ENCODE assay signal across 8 cellular contexts in the genomic region with DNA sequence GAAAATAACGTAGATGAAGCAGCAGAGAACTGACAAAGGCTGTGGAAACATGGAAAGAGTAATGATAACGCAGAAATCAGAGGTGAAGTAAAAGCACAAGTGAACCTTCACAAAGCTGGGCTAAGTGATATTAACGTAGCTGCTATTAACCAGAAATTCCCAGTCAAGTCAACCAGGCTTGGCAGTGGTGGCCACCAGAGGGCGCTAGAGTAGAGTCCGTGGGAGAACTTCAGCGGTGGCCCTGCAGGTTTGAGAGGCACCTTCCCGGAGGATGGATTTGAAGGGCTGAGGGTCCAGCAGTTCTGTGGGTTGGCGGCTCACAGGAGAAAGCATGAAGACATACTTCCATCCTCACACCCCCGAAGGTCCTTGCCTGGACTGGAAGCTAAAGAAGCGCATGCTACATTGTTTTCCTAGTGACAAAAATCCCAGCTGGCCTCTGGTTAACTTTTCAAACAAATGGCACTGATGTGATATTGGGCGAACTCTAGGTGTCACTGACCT.
DNase-seq lines count a peak whose midpoint lies in the region; ATAC-seq and TF ChIP-seq lines count a peak whose summit lies in the region.

No MANE protein-coding gene starts in this region.

- H3K36me3 ChIP-seq in OCI-LY1 (ENCODE audit: insufficient read depth, low read length) = no peaks in the 10 kb centered on the region

- TF ChIP-seq EP300 in Ishikawa (IDR thresholded peaks at IDR 0.05; ENCODE audit: borderline replicate concordance) = no peak

- H3K9me2 ChIP-seq in OCI-LY1 (ENCODE audit: low read depth, low read length) = no peaks in the 10 kb centered on the region

- no peaks in the 10 kb centered on the region for H3K9me3 ChIP-seq in OCI-LY1 (ENCODE audit: low read length)

- H3K27ac ChIP-seq in OCI-LY1 (ENCODE audit: low read depth, low read length, poor library complexity, severe bottlenecking) = no peak overlapping the region

- H4K20me1 ChIP-seq in OCI-LY1 (ENCODE audit: insufficient read depth, low read length) = no peaks in the 10 kb centered on the region

- no peak overlapping the region for H3K9ac ChIP-seq in OCI-LY1 (ENCODE audit: low read length)

- no peaks in the 10 kb centered on the region for H3F3A ChIP-seq in OCI-LY1 (ENCODE audit: insufficient read depth, low read length)

- H3K4me3 ChIP-seq in OCI-LY1 (ENCODE audit: low read depth, low read length, poor library complexity, severe bottlenecking) (no peak overlapping the region), epithelial cell of esophagus (ENCODE audit: low read length) (no peak overlapping the region)

- no peak overlapping the region for H3K4me2 ChIP-seq in OCI-LY1 (ENCODE audit: low read length)

- TF ChIP-seq CTCF in OCI-LY1 (IDR thresholded peaks at IDR 0.05; ENCODE audit: low read length) (peak; percentile 88), epithelial cell of esophagus (IDR thresholded peaks at IDR 0.05; ENCODE audit: insufficient read depth, low read depth, low read length, missing control alignments) (peak; percentile 96)

- H3K79me2 ChIP-seq in OCI-LY1 (ENCODE audit: insufficient read depth, low read length) = no peaks in the 10 kb centered on the region

- H2AFZ ChIP-seq in OCI-LY1 (ENCODE audit: low read length) = no peak overlapping the region

- peak; percentile 72 for DNase-seq in EL
- peak; percentile 79 for DNase-seq in activated T-cell treated with anti-CD3 and anti-CD28 coated beads for 24 hours (ENCODE audit: low read depth)
- peak; percentile 88 for DNase-seq in epithelial cell of esophagus (ENCODE audit: low read depth)
- DNase-seq in mucosa of gallbladder (ENCODE audit: low spot score) = peak; percentile 93
- DNase-seq in stimulated activated CD8-positive, alpha-beta memory T cell treated with anti-CD3 and anti-CD28 coated beads, Interleukin-15, amount 100 ng/mL, for 48 hours (ENCODE audit: low read depth in 2 of 2) = peak; percentile 64 to 70

- H3K4me1 ChIP-seq in OCI-LY1 (ENCODE audit: insufficient read depth, low read length, severe bottlenecking) = no peaks in the 10 kb centered on the region

- TF ChIP-seq RAD21 in Ishikawa (IDR thresholded peaks at IDR 0.05; ENCODE audit: low read depth) = peak; percentile 95

- H3K27me3 ChIP-seq in OCI-LY1 (ENCODE audit: insufficient read depth, low read length) = no peaks in the 10 kb centered on the region

- no peak for ATAC-seq in HG03025 (IDR thresholded peaks at IDR 0.05; ENCODE audit: low FRiP score, unreplicated experiment)

TF ChIP-seq in Ishikawa, 13 proteins besides CTCF, POLR2A, EP300 and RAD21:
- no peak for TF ChIP-seq NFIC (IDR thresholded peaks at IDR 0.05)
